In genomic region chr16:53433930-53434435, GRCh38 we compare ENCODE assay signal across 8 cellular contexts. TPM values are rescaled to one million over a fixed set of nuclear protein-coding genes. Genes with fewer than 3 reads are reported as not detected.
DNase-seq lines count a peak whose midpoint lies in the region; ATAC-seq and TF ChIP-seq lines count a peak whose summit lies in the region.

No MANE protein-coding gene starts in this region.

- H3K4me1 ChIP-seq in HEK293 (ENCODE audit: control insufficient read depth, insufficient read depth, low read length), result no peaks in the 10 kb centered on the region
- H3K4me1 ChIP-seq in heart left ventricle, result peaks cover 0 to 26% (median 14%) of the 10 kb centered on the region in 12 donors

- H3K36me3 ChIP-seq in HEK293 (ENCODE audit: control insufficient read depth in 2 of 2, insufficient read depth in 1 of 2, low read length in 2 of 2), result no peaks in the 10 kb centered on the region
- H3K36me3 ChIP-seq in heart left ventricle, result peaks cover 0 to 2% (median 0%) of the 10 kb centered on the region in 9 donors

- intact Hi-C loops in activated CD8-positive, alpha-beta T cell treated with anti-CD3 and anti-CD28 coated beads for 36 hours (cut with micrococcal nuclease), result loop anchor here (2.0 to 10.0 kb wide), 2 partner anchors 59 to 69 kb away; partner anchors contain the start of gene AKTIP
- intact Hi-C loops in heart left ventricle (cut with DNase I), result loop anchor here in 6 of 10 donors (10.0 kb wide), 5 partner anchors 71 to 1491 kb away; partner anchors contain the start of genes AKTIP (in 2 of the 6), FTO (in 1 of the 6) and RPGRIP1L (in 1 of the 6)

- no peak for TF ChIP-seq POLR2A in heart left ventricle (IDR thresholded peaks at IDR 0.05)

- peaks cover 5% of the 10 kb centered on the region for H3K36me3 Mint-ChIP-seq in activated CD8-positive, alpha-beta T cell treated with anti-CD3 and anti-CD28 coated beads for 36 hours (ENCODE audit: low read depth)

- peak overlapping the region; percentile 82; the same call in 1 of the 2 replicates for H3K27ac ChIP-seq in HEK293 (ENCODE audit: extremely low read depth, low read depth, low read length)
- H3K27ac ChIP-seq in heart left ventricle, result peak overlapping the region; percentile 84 to 98 (median 95)

- CTCF ChIA-PET in HEK293 (lab: Yijun Ruan, JAX), result interaction anchor here (0.7 kb wide), 1 partner anchor 863 kb away, joined by 3 read pairs; no protein-coding TSS in a partner anchor
- CTCF ChIA-PET in activated CD8-positive, alpha-beta T cell treated with anti-CD3 and anti-CD28 coated beads for 36 hours (lab: Charles Lee), result interaction anchor here (1.0 to 4.8 kb wide), 6 partner anchors 12 to 70 kb away, joined by 3 to 29 read pairs (median 3); partner anchors contain the start of gene AKTIP

- ATAC-seq in activated CD8-positive, alpha-beta T cell treated with anti-CD3 and anti-CD28 coated beads for 36 hours, result no peak
- ATAC-seq in heart left ventricle (peak in 3 of 4 donors; percentile 1 to 3 (median 1)), HG02884 (IDR thresholded peaks at IDR 0.05; ENCODE audit: unreplicated experiment) (no peak)

- no peak for TF ChIP-seq CTCF in HEK293 (tag by site-specific recombination; IDR thresholded peaks at IDR 0.05)
- TF ChIP-seq CTCF in activated CD8-positive, alpha-beta T cell treated with anti-CD3 and anti-CD28 coated beads for 36 hours (IDR thresholded peaks at IDR 0.05), result no peak
- TF ChIP-seq CTCF in heart left ventricle (IDR thresholded peaks at IDR 0.05), result no peak

- H3K27me3 ChIP-seq in heart left ventricle, result no peaks in the 10 kb centered on the region

- POLR2A ChIA-PET in HEK293 (lab: Yijun Ruan, JAX), result interaction anchor here (1.4 kb wide), 1 partner anchor 69 kb away, joined by 5 read pairs; the partner anchor contains the start of gene AKTIP
- POLR2A ChIA-PET in activated CD8-positive, alpha-beta T cell treated with anti-CD3 and anti-CD28 coated beads for 36 hours (lab: Charles Lee), result interaction anchor here (0.6 to 3.6 kb wide), 8 partner anchors 9 to 101 kb away, joined by 3 to 26 read pairs (median 3); no protein-coding TSS in a partner anchor

- DNase-seq in CD1c-positive myeloid dendritic cell (ENCODE audit: extremely low spot score), result peak; percentile 10
- peak; percentile 88 for DNase-seq in activated CD8-positive, alpha-beta T cell treated with anti-CD3 and anti-CD28 coated beads for 36 hours
- peak in 3 of 5 donors; percentile 89 to 91 (median 90) for DNase-seq in heart left ventricle
- DNase-seq in pulmonary artery endothelial cell (ENCODE audit: low read depth, low spot score), result peak; percentile 41
- no peak for DNase-seq in activated effector memory CD4-positive, alpha-beta T cell treated with Interleukin-2 at 50 U/mL for 16 hours
- DNase-seq in SHP77 treated with DMSO at 0.1 percent for 48 hours (lab: John Stamatoyannopoulos, UW), result no peak

- H3K4me1 Mint-ChIP-seq in activated CD8-positive, alpha-beta T cell treated with anti-CD3 and anti-CD28 coated beads for 36 hours (ENCODE audit: low read depth), result peaks cover 29% of the 10 kb centered on the region

- no peaks in the 10 kb centered on the region for H3K27me3 Mint-ChIP-seq in activated CD8-positive, alpha-beta T cell treated with anti-CD3 and anti-CD28 coated beads for 36 hours

- H3K4me3 Mint-ChIP-seq in activated CD8-positive, alpha-beta T cell treated with anti-CD3 and anti-CD28 coated beads for 36 hours, result peak overlapping the region; percentile 78

- H3K4me3 ChIP-seq in HEK293 (ENCODE audit: low read depth, low read length) (peak overlapping the region; percentile 97), heart left ventricle (peak overlapping the region; percentile 76 to 100 (median 94))

- H3K9me3 Mint-ChIP-seq in activated CD8-positive, alpha-beta T cell treated with anti-CD3 and anti-CD28 coated beads for 36 hours, result peaks cover 2% of the 10 kb centered on the region

- H3K9me3 ChIP-seq in HEK293 (ENCODE audit: control insufficient read depth, insufficient read depth, low read depth, low read length), result no peaks in the 10 kb centered on the region
- peaks cover 0 to 5% (median 0%) of the 10 kb centered on the region in 12 donors for H3K9me3 ChIP-seq in heart left ventricle

- WGBS in heart left ventricle, 4 donors, result 18 to 25% (median 21%) methylated on average over 14 to 18 of the region's 18 CpGs

- H3K27ac Mint-ChIP-seq in activated CD8-positive, alpha-beta T cell treated with anti-CD3 and anti-CD28 coated beads for 36 hours, result peak overlapping the region; percentile 94

TF ChIP-seq in HEK293, 187 proteins besides CTCF, POLR2A, EP300 and RAD21 (continues in another document):
- no peak for TF ChIP-seq ZNF2 (tag by site-specific recombination; IDR thresholded peaks at IDR 0.05)
- TF ChIP-seq ZNF843 (tag by site-specific recombination; IDR thresholded peaks at IDR 0.05), result no peak
- no peak for TF ChIP-seq ZNF169 (tag by site-specific recombination; IDR thresholded peaks at IDR 0.05)
- no peak for TF ChIP-seq ZNF398 (tag by site-specific recombination; IDR thresholded peaks at IDR 0.05)
- TF ChIP-seq ZNF571 (tag by site-specific recombination; IDR thresholded peaks at IDR 0.05), result no peak
- no peak for TF ChIP-seq ZNF354C (tag by site-specific recombination; IDR thresholded peaks at IDR 0.05; ENCODE audit: borderline replicate concordance, low read depth)
- TF ChIP-seq ZBTB1 (tag by site-specific recombination; IDR thresholded peaks at IDR 0.05), result no peak
- TF ChIP-seq ZNF600 (tag by site-specific recombination; IDR thresholded peaks at IDR 0.05), result no peak
- TF ChIP-seq ZNF366 (tag by site-specific recombination; conservative IDR thresholded peaks at IDR 0.05), result no peak
- peak; percentile 80 for TF ChIP-seq ZNF518A (tag by site-specific recombination; conservative IDR thresholded peaks at IDR 0.05; ENCODE audit: low read depth)
- TF ChIP-seq ZNF248 (tag by site-specific recombination; IDR thresholded peaks at IDR 0.05), result no peak
- TF ChIP-seq ZNF791 (tag by site-specific recombination; IDR thresholded peaks at IDR 0.05), result no peak
- TF ChIP-seq FEZF1 (tag by site-specific recombination; IDR thresholded peaks at IDR 0.05), result no peak

RNA-seq across cellular contexts. Expression of gene RBL2, which starts 0.3 kb away (rescaled TPM):
- 10 to 100 TPM; 67.2 to 73.5 TPM for total RNA-seq in activated CD8-positive, alpha-beta T cell treated with anti-CD3 and anti-CD28 coated beads for 36 hours
- total RNA-seq in heart left ventricle (10 to 100 TPM; 31.7 to 50.1 (median 36.8) TPM), pulmonary artery endothelial cell (30.0 and 36.1 TPM in 2 replicates)
- polyA plus RNA-seq in heart left ventricle, result 10 to 100 TPM; 16.7 to 28.1 TPM

Comparison
In these comparisons a context has a peak if more than half of its experiments do, and no peak if none do; other contexts are left out.
1. DNase-seq: peak in CD1c-positive myeloid dendritic cell (single experiment), activated CD8-positive, alpha-beta T cell treated with anti-CD3 and anti-CD28 coated beads for 36 hours (single experiment), heart left ventricle (3 of 5) and pulmonary artery endothelial cell (single experiment); none in activated effector memory CD4-positive, alpha-beta T cell treated with Interleukin-2 at 50 U/mL for 16 hours (single experiment) and SHP77 treated with DMSO at 0.1 percent for 48 hours (single experiment).
2. ATAC-seq: peak in heart left ventricle (3 of 4); none in activated CD8-positive, alpha-beta T cell treated with anti-CD3 and anti-CD28 coated beads for 36 hours (single experiment) and HG02884 (single experiment).